In the genomic region with DNA sequence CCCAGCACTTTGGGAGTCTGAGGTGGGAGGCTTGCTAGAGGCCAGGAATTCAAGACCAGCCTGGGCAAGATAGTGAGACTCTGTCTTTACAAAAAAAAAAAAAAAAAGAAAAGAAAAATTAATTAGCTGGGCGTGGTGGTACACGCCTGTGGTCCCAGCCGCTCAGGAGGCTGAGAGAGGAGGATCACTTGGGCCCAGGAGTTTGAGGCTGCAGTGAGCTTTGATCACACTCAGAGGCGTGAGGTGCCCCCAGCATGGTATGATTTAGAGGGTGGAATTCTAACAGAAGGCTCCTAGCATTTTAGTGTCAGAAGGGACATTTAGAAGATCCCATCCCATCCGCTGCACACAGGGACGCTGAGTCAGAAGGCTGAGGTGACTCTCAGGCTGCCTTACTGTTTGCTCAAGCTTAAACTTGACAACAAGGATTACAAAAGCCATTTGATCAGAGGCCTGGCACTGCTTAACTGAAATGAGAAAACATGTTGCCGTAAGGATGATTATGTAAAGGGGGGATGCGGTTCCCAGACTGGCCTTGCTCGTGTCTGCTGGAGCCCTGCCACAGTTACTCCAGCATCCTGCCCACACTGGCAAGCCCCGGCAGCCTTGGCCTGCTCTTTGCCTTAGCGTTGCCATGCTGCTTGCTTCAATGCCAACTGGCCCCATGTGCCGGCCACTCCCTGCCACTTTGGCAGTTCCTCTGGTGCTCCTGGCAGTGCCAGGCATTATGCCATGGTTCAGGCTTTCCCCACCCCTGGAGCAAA, we compare ENCODE assay signal across 1 cellular context.
TF ChIP-seq lines count a peak whose summit lies in the region.

No MANE protein-coding gene starts in this region.

TF ChIP-seq in GM23338, 12 proteins besides CTCF, POLR2A, EP300 and RAD21 (continued from another document):
- no peak for TF ChIP-seq REST (IDR thresholded peaks at IDR 0.05; ENCODE audit: unreplicated experiment)
